30 cellular contexts compared by ENCODE assay signal in the genomic region with DNA sequence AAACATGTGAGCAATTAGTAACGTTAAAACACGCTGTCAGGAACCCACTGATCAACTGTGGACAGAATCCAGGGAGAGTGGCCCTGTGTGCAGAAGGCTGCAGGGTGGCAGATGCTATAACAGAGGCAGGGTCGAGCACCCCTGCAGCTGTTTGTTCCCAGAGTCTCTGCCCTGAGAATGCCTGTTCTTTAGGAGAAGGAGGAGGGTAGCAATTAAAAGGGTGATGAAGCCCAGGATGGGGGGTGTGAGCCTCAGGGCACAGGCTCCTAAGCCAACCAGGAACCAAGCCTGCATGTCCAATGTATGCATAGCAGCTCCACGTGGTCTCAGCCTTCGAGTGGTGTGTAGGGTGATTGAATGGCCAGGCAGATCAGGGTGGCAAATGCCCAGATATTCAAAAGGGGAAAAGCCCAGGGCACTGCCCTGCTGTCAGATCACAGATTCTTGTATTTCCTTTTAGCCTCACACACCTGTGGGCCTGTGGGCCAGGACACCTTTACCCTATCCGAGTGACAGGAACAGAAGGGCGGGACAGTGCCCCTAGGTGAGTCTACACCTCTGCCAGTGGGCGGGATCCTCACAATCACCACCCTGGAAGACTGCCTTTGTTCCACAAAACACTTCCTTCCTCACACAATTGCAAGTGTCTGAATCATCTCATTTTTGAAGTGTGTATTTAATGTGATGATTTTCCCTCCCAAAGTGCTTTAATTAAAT. TPM values are rescaled to one million over a fixed set of nuclear protein-coding genes. Genes with fewer than 3 reads are reported as not detected.
DNase-seq lines count a peak whose midpoint lies in the region; ATAC-seq and TF ChIP-seq lines count a peak whose summit lies in the region.
"Had no signal": no experiment of that assay in that cellular context is flagged by ENCODE, and none has a peak within 500 bp of the region (broad histone marks: within the 10 kb centered on the region; RNA-seq: fewer than 3 reads in every experiment).

No MANE protein-coding gene starts in this region.

- TF ChIP-seq CTCF in epithelial cell of esophagus (IDR thresholded peaks at IDR 0.05; ENCODE audit: insufficient read depth, low read depth, low read length, missing control alignments) (no peak), neural progenitor cell (IDR thresholded peaks at IDR 0.05) (no peak), lower lobe of right lung (IDR thresholded peaks at IDR 0.05) (no peak)

- H3K36me3 ChIP-seq in Karpas-422 (ENCODE audit: insufficient read depth, low read length) (peaks cover 22% of the 10 kb centered on the region), neural progenitor cell (no peaks in the 10 kb centered on the region), lower lobe of right lung (no peaks in the 10 kb centered on the region)
- H3K36me3 ChIP-seq: ovary had no signal

- ATAC-seq in lower lobe of right lung (no peak), GM21526 (IDR thresholded peaks at IDR 0.05; ENCODE audit: low FRiP score, unreplicated experiment) (no peak)
- ATAC-seq: activated naive CD8-positive, alpha-beta T cell treated with anti-CD3 and anti-CD28 coated beads, Interleukin-2, amount 50 U/mL, for 24 hours; left cardiac atrium; naive thymus-derived CD4-positive, alpha-beta T cell; Panc1; right cardiac atrium; stimulated activated effector memory CD8-positive, alpha-beta T cell treated with anti-CD3 and anti-CD28 coated beads, Interleukin-12 subunit alpha, Interleukin-12 subunit beta, amount 100 ng/mL, for 72 hours had no signal

- H3K9me3 Mint-ChIP-seq in neural progenitor cell, result peaks cover 2% of the 10 kb centered on the region
- H3K9me3 Mint-ChIP-seq in activated CD4-positive, alpha-beta memory T cell treated with anti-CD3 and anti-CD28 coated beads for 36 hours, result no peaks in the 10 kb centered on the region
- H3K9me3 Mint-ChIP-seq: activated naive CD8-positive, alpha-beta T cell treated with anti-CD3 and anti-CD28 coated beads, Interleukin-2, amount 50 U/mL, for 24 hours; CD14-positive monocyte; naive thymus-derived CD4-positive, alpha-beta T cell; stimulated activated effector memory CD8-positive, alpha-beta T cell treated with anti-CD3 and anti-CD28 coated beads, Interleukin-12 subunit alpha, Interleukin-12 subunit beta, amount 100 ng/mL, for 72 hours had no signal

- H3K79me2 ChIP-seq in Karpas-422 (ENCODE audit: low read length) (peaks cover 100% of the 10 kb centered on the region), neural progenitor cell (ENCODE audit: low read depth) (no peaks in the 10 kb centered on the region)

- peaks cover 10% of the 10 kb centered on the region for H3K27me3 Mint-ChIP-seq in neural progenitor cell (ENCODE audit: insufficient read depth, low read depth)
- peaks cover 6% of the 10 kb centered on the region for H3K27me3 Mint-ChIP-seq in activated CD4-positive, alpha-beta memory T cell treated with anti-CD3 and anti-CD28 coated beads for 36 hours
- H3K27me3 Mint-ChIP-seq: activated naive CD8-positive, alpha-beta T cell treated with anti-CD3 and anti-CD28 coated beads, Interleukin-2, amount 50 U/mL, for 24 hours had no signal

- POLR2A ChIA-PET in activated CD4-positive, alpha-beta memory T cell treated with anti-CD3 and anti-CD28 coated beads for 36 hours (lab: Charles Lee), result no interaction called here

- DNase-seq in ELF-1 (ENCODE audit: low read depth, low spot score) (peak; percentile 27), Karpas-422 (no peak), epithelial cell of esophagus (ENCODE audit: low read depth) (peak; percentile 11), neural progenitor cell (ENCODE audit: low spot score) (no peak), lower lobe of right lung (no peak)
- DNase-seq in activated CD4-positive, alpha-beta memory T cell treated with anti-CD3 and anti-CD28 coated beads for 36 hours, result no peak
- DNase-seq: activated CD4-positive, CD25-positive, alpha-beta regulatory T cell treated with anti-CD3 and anti-CD28 coated beads, Interleukin-2, amount 50 U/mL, for 72 hours; activated CD8-positive, alpha-beta memory T cell treated with anti-CD3 and anti-CD28 coated beads for 24 hours; activated gamma-delta T cell treated with Interleukin-2 at 50 U/mL for 16 hours; activated naive CD8-positive, alpha-beta T cell treated with anti-CD3 and anti-CD28 coated beads, Interleukin-2, amount 50 U/mL, for 24 hours; activated T-cell treated with anti-CD3 and anti-CD28 coated beads, Interleukin-2, amount 50 U/mL, for 1 hour; Calu3; foreskin fibroblast; KG1; left cardiac atrium; naive thymus-derived CD4-positive, alpha-beta T cell; NCI-H1694 treated with DMSO at 0.1 percent for 48 hours; NCI-H446; NK-92 treated with Interleukin-12 subunit alpha and Interleukin-12 subunit beta, amount 100 ng/mL, for 24 hours; ovary; right cardiac atrium; SIG-M5; spleen; stimulated activated CD4-positive, alpha-beta T cell treated with anti-CD3 and anti-CD28 coated beads, Interleukin-2, amount 100 ng/mL, for 48 hours; testis had no signal

- H3K27me3 ChIP-seq in Karpas-422 (ENCODE audit: low read length), result no peaks in the 10 kb centered on the region
- no peaks in the 10 kb centered on the region for H3K27me3 ChIP-seq in neural progenitor cell
- no peaks in the 10 kb centered on the region for H3K27me3 ChIP-seq in lower lobe of right lung (ENCODE audit: low read depth)
- H3K27me3 ChIP-seq: ovary, spleen, testis had no signal

- intact Hi-C loops in activated CD4-positive, alpha-beta memory T cell treated with anti-CD3 and anti-CD28 coated beads for 36 hours (cut with micrococcal nuclease), result no loop called here
- intact Hi-C loops in lower lobe of right lung (cut with DNase I), result no loop called here

- H3K4me3 Mint-ChIP-seq in neural progenitor cell, result peak overlapping the region; percentile 52
- no peak overlapping the region for H3K4me3 Mint-ChIP-seq in activated CD4-positive, alpha-beta memory T cell treated with anti-CD3 and anti-CD28 coated beads for 36 hours
- H3K4me3 Mint-ChIP-seq: activated naive CD8-positive, alpha-beta T cell treated with anti-CD3 and anti-CD28 coated beads, Interleukin-2, amount 50 U/mL, for 24 hours; CD14-positive monocyte; naive thymus-derived CD4-positive, alpha-beta T cell; stimulated activated effector memory CD8-positive, alpha-beta T cell treated with anti-CD3 and anti-CD28 coated beads, Interleukin-12 subunit alpha, Interleukin-12 subunit beta, amount 100 ng/mL, for 72 hours had no signal

- H2AFZ ChIP-seq in Karpas-422 (ENCODE audit: low read length) (no peak overlapping the region), neural progenitor cell (replicated peaks) (no peak overlapping the region)

- H3K9me2 ChIP-seq in Karpas-422 (replicated peaks; ENCODE audit: insufficient read depth, low read length), result no peaks in the 10 kb centered on the region

- H3K4me3 ChIP-seq in Karpas-422 (ENCODE audit: low read length) (no peak overlapping the region; the same call in 1 of the 2 replicates), epithelial cell of esophagus (ENCODE audit: low read length) (no peak overlapping the region), neural progenitor cell (no peak overlapping the region), lower lobe of right lung (no peak overlapping the region)
- H3K4me3 ChIP-seq: ovary, spleen, testis had no signal

- H3K9me3 ChIP-seq in Karpas-422 (ENCODE audit: low read length), result no peaks in the 10 kb centered on the region
- H3K9me3 ChIP-seq in neural progenitor cell (ENCODE audit: low read depth), result no peaks in the 10 kb centered on the region
- no peaks in the 10 kb centered on the region for H3K9me3 ChIP-seq in lower lobe of right lung
- H3K9me3 ChIP-seq: ovary, spleen, testis had no signal

- H3K9ac ChIP-seq in Karpas-422 (ENCODE audit: low read length) (peak overlapping the region; percentile 39), neural progenitor cell (no peak overlapping the region)

- H3K4me1 ChIP-seq in Karpas-422 (ENCODE audit: low read length), result peaks cover 100% of the 10 kb centered on the region
- no peaks in the 10 kb centered on the region for H3K4me1 ChIP-seq in neural progenitor cell
- no peaks in the 10 kb centered on the region for H3K4me1 ChIP-seq in lower lobe of right lung
- H3K4me1 ChIP-seq: testis had no signal

- H4K20me1 ChIP-seq in Karpas-422 (ENCODE audit: insufficient read depth, low read depth, low read length), result peaks cover 30% of the 10 kb centered on the region; the same call in 1 of the 2 replicates
- no peaks in the 10 kb centered on the region for H4K20me1 ChIP-seq in neural progenitor cell (ENCODE audit: low read depth)

- H3K4me1 Mint-ChIP-seq in neural progenitor cell, result no peaks in the 10 kb centered on the region
- no peaks in the 10 kb centered on the region for H3K4me1 Mint-ChIP-seq in activated CD4-positive, alpha-beta memory T cell treated with anti-CD3 and anti-CD28 coated beads for 36 hours (ENCODE audit: low read depth)
- H3K4me1 Mint-ChIP-seq: naive thymus-derived CD4-positive, alpha-beta T cell; stimulated activated effector memory CD8-positive, alpha-beta T cell treated with anti-CD3 and anti-CD28 coated beads, Interleukin-12 subunit alpha, Interleukin-12 subunit beta, amount 100 ng/mL, for 72 hours had no signal

- H3K27ac ChIP-seq in Karpas-422 (ENCODE audit: low read length), result peak overlapping the region; percentile 78
- H3K27ac ChIP-seq in neural progenitor cell, result no peak overlapping the region
- no peak overlapping the region for H3K27ac ChIP-seq in lower lobe of right lung
- H3K27ac ChIP-seq: ovary, testis had no signal

- H3F3A ChIP-seq in neural progenitor cell (ENCODE audit: low read depth), result no peaks in the 10 kb centered on the region

- H3K4me2 ChIP-seq in Karpas-422 (ENCODE audit: low read depth, low read length, poor library complexity, severe bottlenecking) (peak overlapping the region; percentile 91), neural progenitor cell (no peak overlapping the region)

- H3K27ac Mint-ChIP-seq in neural progenitor cell, result no peak overlapping the region
- H3K27ac Mint-ChIP-seq in activated CD4-positive, alpha-beta memory T cell treated with anti-CD3 and anti-CD28 coated beads for 36 hours, result no peak overlapping the region
- H3K27ac Mint-ChIP-seq: activated naive CD8-positive, alpha-beta T cell treated with anti-CD3 and anti-CD28 coated beads, Interleukin-2, amount 50 U/mL, for 24 hours; naive thymus-derived CD4-positive, alpha-beta T cell; stimulated activated effector memory CD8-positive, alpha-beta T cell treated with anti-CD3 and anti-CD28 coated beads, Interleukin-12 subunit alpha, Interleukin-12 subunit beta, amount 100 ng/mL, for 72 hours had no signal

- CTCF ChIA-PET in activated CD4-positive, alpha-beta memory T cell treated with anti-CD3 and anti-CD28 coated beads for 36 hours (lab: Charles Lee), result no interaction called here

- no peaks in the 10 kb centered on the region for H3K36me3 Mint-ChIP-seq in neural progenitor cell
- H3K36me3 Mint-ChIP-seq in activated CD4-positive, alpha-beta memory T cell treated with anti-CD3 and anti-CD28 coated beads for 36 hours, result no peaks in the 10 kb centered on the region
- H3K36me3 Mint-ChIP-seq: naive thymus-derived CD4-positive, alpha-beta T cell; stimulated activated effector memory CD8-positive, alpha-beta T cell treated with anti-CD3 and anti-CD28 coated beads, Interleukin-12 subunit alpha, Interleukin-12 subunit beta, amount 100 ng/mL, for 72 hours had no signal

RNA-seq across cellular contexts. Expression of gene WDFY4, which starts 7.3 kb away (rescaled TPM):
- 144 and 181 TPM in 2 replicates for total RNA-seq in Karpas-422 (2014; rRNA removed; shearing (Covaris generic); ENCODE audit: low replicate concordance)
- total RNA-seq in neural progenitor cell (ENCODE audit: low replicate concordance) (not detected in 2 replicates), lower lobe of right lung (44.4 TPM)
- total RNA-seq in activated CD4-positive, alpha-beta memory T cell treated with anti-CD3 and anti-CD28 coated beads for 36 hours, result not detected
- total RNA-seq: Calu3, epithelial cell of proximal tubule had no signal

Comparison
In these comparisons a context has a peak if more than half of its experiments do, and no peak if none do; other contexts are left out.
1. DNase-seq: peak in ELF-1 (single experiment) and epithelial cell of esophagus (single experiment); none in Karpas-422 (single experiment), neural progenitor cell (single experiment), activated CD4-positive, alpha-beta memory T cell treated with anti-CD3 and anti-CD28 coated beads for 36 hours (single experiment) and lower lobe of right lung (single experiment).
2. RNA of gene WDFY4, which starts 7.3 kb away (total RNA-seq): 144 to 181 TPM in Karpas-422 and 44.4 TPM in lower lobe of right lung (single experiment); not detected in activated CD4-positive, alpha-beta memory T cell treated with anti-CD3 and anti-CD28 coated beads for 36 hours and not detected in neural progenitor cell; every median in the first group is over 10 times any median in the second.